Comparison of ENCODE assay signal across 27 cellular contexts in the genomic region with DNA sequence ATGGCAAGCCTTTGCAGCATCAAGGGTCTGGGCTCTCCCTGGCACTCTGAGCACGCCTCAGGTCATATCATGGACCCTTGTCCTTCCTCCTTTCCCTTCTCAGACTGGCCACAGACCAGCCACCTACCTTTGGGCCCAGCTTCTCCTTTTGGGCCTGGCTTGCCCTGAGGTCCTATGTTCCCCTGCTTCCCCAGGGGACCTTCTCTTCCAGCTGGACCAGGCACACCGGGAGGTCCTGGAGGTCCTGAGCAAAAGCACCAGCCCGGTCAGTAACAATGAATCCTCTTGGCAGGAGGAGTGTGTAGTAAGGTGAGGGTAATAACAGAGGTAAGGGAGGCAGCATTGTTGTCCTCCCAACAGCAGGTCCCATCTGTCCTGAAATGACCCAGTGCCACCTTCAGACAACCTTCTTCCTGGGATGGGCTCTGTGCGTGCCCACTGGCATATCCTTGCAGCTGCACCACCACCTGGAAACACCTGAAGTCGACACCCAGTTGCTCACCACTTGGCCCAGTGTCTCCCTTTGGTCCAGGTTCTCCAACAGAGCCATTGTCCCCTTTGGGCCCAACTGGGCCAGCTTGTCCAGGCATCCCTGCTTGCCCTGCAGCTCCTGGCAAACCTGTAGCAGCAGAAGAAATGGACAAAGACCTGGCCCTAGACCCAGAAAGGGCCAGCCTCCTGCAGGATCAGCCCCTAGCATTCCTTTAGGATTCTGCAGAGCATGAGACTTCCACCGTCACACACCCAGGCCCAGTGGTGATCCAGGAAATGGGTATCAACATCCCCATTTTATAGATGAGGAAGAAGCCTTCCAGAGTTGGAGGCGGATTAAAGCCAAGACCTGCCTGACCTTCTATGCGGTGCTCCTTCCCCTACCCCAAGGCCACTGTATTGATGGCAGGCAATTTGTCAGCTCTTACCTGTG. TPM values are rescaled to one million over a fixed set of nuclear protein-coding genes. Genes with fewer than 3 reads are reported as not detected.
DNase-seq lines count a peak whose midpoint lies in the region; ATAC-seq and TF ChIP-seq lines count a peak whose summit lies in the region.
"Had no signal": no experiment of that assay in that cellular context is flagged by ENCODE, and none has a peak within 500 bp of the region (broad histone marks: within the 10 kb centered on the region; RNA-seq: fewer than 3 reads in every experiment).

No MANE protein-coding gene starts in this region.

- TF ChIP-seq CTCF in type B pancreatic cell (conservative IDR thresholded peaks at IDR 0.05): no peak

- DNase-seq in activated CD4-positive, alpha-beta memory T cell treated with anti-CD3 and anti-CD28 coated beads, Interleukin-2, amount 10 ng/mL, durations not matched to agents 7 days and 5 days: peak; percentile 3
- no peak for DNase-seq in activated CD4-positive, alpha-beta memory T cell treated with anti-CD3 and anti-CD28 coated beads for 36 hours
- no peak for DNase-seq in memory B cell (ENCODE audit: low spot score in 2 of 2)
- peak; percentile 40 for DNase-seq in type B pancreatic cell (ENCODE audit: extremely low spot score, unreplicated experiment)
- DNase-seq: 8988T, AML-193, C1 segment of cervical spinal cord, DMS79, GM23248, H9, HFFc6, Karpas-422, MV-4-11, NCI-H1105 treated with DMSO at 0.1 percent for 48 hours, NCI-H2029 treated with DMSO at 0.1 percent for 48 hours, NCI-H2171, NCI-H345, NCI-H524, NCI-H774, SIG-M5, SK-N-SH had no signal

- CTCF ChIA-PET in activated CD4-positive, alpha-beta memory T cell treated with anti-CD3 and anti-CD28 coated beads, Interleukin-2, amount 10 ng/mL, durations not matched to agents 7 days and 5 days (lab: Charles Lee): no interaction called here
- CTCF ChIA-PET in activated CD4-positive, alpha-beta memory T cell treated with anti-CD3 and anti-CD28 coated beads for 36 hours (lab: Charles Lee): interaction anchor here (1.3 kb wide), 1 partner anchor 104 kb away, joined by 4 read pairs; no protein-coding TSS in a partner anchor

- peaks cover 7% of the 10 kb centered on the region for H3K27me3 Mint-ChIP-seq in activated CD4-positive, alpha-beta memory T cell treated with anti-CD3 and anti-CD28 coated beads, Interleukin-2, amount 10 ng/mL, durations not matched to agents 7 days and 5 days
- H3K27me3 Mint-ChIP-seq in activated CD4-positive, alpha-beta memory T cell treated with anti-CD3 and anti-CD28 coated beads for 36 hours: no peaks in the 10 kb centered on the region
- H3K27me3 Mint-ChIP-seq in dendritic cell treated with granulocyte-macrophage colony-stimulating factor and Interleukin-4, amounts not matched to agents 40 ng/mL and 50 ng/mL, for 4 days: peaks cover 43% of the 10 kb centered on the region
- no peaks in the 10 kb centered on the region for H3K27me3 Mint-ChIP-seq in memory B cell
- peaks cover 20% of the 10 kb centered on the region for H3K27me3 Mint-ChIP-seq in type B pancreatic cell

- H3K4me1 Mint-ChIP-seq in activated CD4-positive, alpha-beta memory T cell treated with anti-CD3 and anti-CD28 coated beads, Interleukin-2, amount 10 ng/mL, durations not matched to agents 7 days and 5 days: peaks cover 2% of the 10 kb centered on the region
- H3K4me1 Mint-ChIP-seq in activated CD4-positive, alpha-beta memory T cell treated with anti-CD3 and anti-CD28 coated beads for 36 hours (ENCODE audit: low read depth): peaks cover 3% of the 10 kb centered on the region
- peaks cover 58% of the 10 kb centered on the region for H3K4me1 Mint-ChIP-seq in dendritic cell treated with granulocyte-macrophage colony-stimulating factor and Interleukin-4, amounts not matched to agents 40 ng/mL and 50 ng/mL, for 4 days (ENCODE audit: low read depth)
- H3K4me1 Mint-ChIP-seq in memory B cell: peaks cover 24% of the 10 kb centered on the region
- no peaks in the 10 kb centered on the region for H3K4me1 Mint-ChIP-seq in type B pancreatic cell (ENCODE audit: unreplicated experiment)

- intact Hi-C loops in activated CD4-positive, alpha-beta memory T cell treated with anti-CD3 and anti-CD28 coated beads for 36 hours (cut with micrococcal nuclease): no loop called here
- intact Hi-C loops in dendritic cell treated with granulocyte-macrophage colony-stimulating factor and Interleukin-4, amounts not matched to agents 40 ng/mL and 50 ng/mL, for 4 days (cut with micrococcal nuclease): no loop called here

- no peak for ATAC-seq in memory B cell (ENCODE audit: low read depth)
- no peak for ATAC-seq in HG02623 (IDR thresholded peaks at IDR 0.05; ENCODE audit: unreplicated experiment)
- ATAC-seq in HG02798 (IDR thresholded peaks at IDR 0.05; ENCODE audit: poor library complexity, unreplicated experiment): no peak
- ATAC-seq in HG02642 (IDR thresholded peaks at IDR 0.05; ENCODE audit: poor library complexity, unreplicated experiment): no peak
- ATAC-seq: Panc1 had no signal

- H3K4me3 Mint-ChIP-seq in activated CD4-positive, alpha-beta memory T cell treated with anti-CD3 and anti-CD28 coated beads, Interleukin-2, amount 10 ng/mL, durations not matched to agents 7 days and 5 days: no peak overlapping the region
- no peak overlapping the region for H3K4me3 Mint-ChIP-seq in activated CD4-positive, alpha-beta memory T cell treated with anti-CD3 and anti-CD28 coated beads for 36 hours
- no peak overlapping the region for H3K4me3 Mint-ChIP-seq in dendritic cell treated with granulocyte-macrophage colony-stimulating factor and Interleukin-4, amounts not matched to agents 40 ng/mL and 50 ng/mL, for 4 days
- H3K4me3 Mint-ChIP-seq in memory B cell (no peak overlapping the region), type B pancreatic cell (no peak overlapping the region)
- H3K4me3 Mint-ChIP-seq: H9, HFFc6 had no signal

- POLR2A ChIA-PET in activated CD4-positive, alpha-beta memory T cell treated with anti-CD3 and anti-CD28 coated beads, Interleukin-2, amount 10 ng/mL, durations not matched to agents 7 days and 5 days (lab: Charles Lee): no interaction called here
- POLR2A ChIA-PET in activated CD4-positive, alpha-beta memory T cell treated with anti-CD3 and anti-CD28 coated beads for 36 hours (lab: Charles Lee): no interaction called here

- H3K9me3 Mint-ChIP-seq in activated CD4-positive, alpha-beta memory T cell treated with anti-CD3 and anti-CD28 coated beads, Interleukin-2, amount 10 ng/mL, durations not matched to agents 7 days and 5 days: no peaks in the 10 kb centered on the region
- no peaks in the 10 kb centered on the region for H3K9me3 Mint-ChIP-seq in activated CD4-positive, alpha-beta memory T cell treated with anti-CD3 and anti-CD28 coated beads for 36 hours
- no peaks in the 10 kb centered on the region for H3K9me3 Mint-ChIP-seq in dendritic cell treated with granulocyte-macrophage colony-stimulating factor and Interleukin-4, amounts not matched to agents 40 ng/mL and 50 ng/mL, for 4 days
- H3K9me3 Mint-ChIP-seq in memory B cell (no peaks in the 10 kb centered on the region), type B pancreatic cell (no peaks in the 10 kb centered on the region)
- H3K9me3 Mint-ChIP-seq: H9, HFFc6 had no signal

- H3K36me3 Mint-ChIP-seq in activated CD4-positive, alpha-beta memory T cell treated with anti-CD3 and anti-CD28 coated beads, Interleukin-2, amount 10 ng/mL, durations not matched to agents 7 days and 5 days (ENCODE audit: low read depth): no peaks in the 10 kb centered on the region
- no peaks in the 10 kb centered on the region for H3K36me3 Mint-ChIP-seq in activated CD4-positive, alpha-beta memory T cell treated with anti-CD3 and anti-CD28 coated beads for 36 hours
- H3K36me3 Mint-ChIP-seq in dendritic cell treated with granulocyte-macrophage colony-stimulating factor and Interleukin-4, amounts not matched to agents 40 ng/mL and 50 ng/mL, for 4 days (ENCODE audit: low read depth): no peaks in the 10 kb centered on the region
- H3K36me3 Mint-ChIP-seq in memory B cell (no peaks in the 10 kb centered on the region), type B pancreatic cell (no peaks in the 10 kb centered on the region)

- H3K27ac Mint-ChIP-seq in activated CD4-positive, alpha-beta memory T cell treated with anti-CD3 and anti-CD28 coated beads, Interleukin-2, amount 10 ng/mL, durations not matched to agents 7 days and 5 days: no peak overlapping the region
- H3K27ac Mint-ChIP-seq in activated CD4-positive, alpha-beta memory T cell treated with anti-CD3 and anti-CD28 coated beads for 36 hours: no peak overlapping the region
- H3K27ac Mint-ChIP-seq in dendritic cell treated with granulocyte-macrophage colony-stimulating factor and Interleukin-4, amounts not matched to agents 40 ng/mL and 50 ng/mL, for 4 days: peak overlapping the region; percentile 43
- H3K27ac Mint-ChIP-seq in memory B cell (peak overlapping the region; percentile 71), type B pancreatic cell (no peak overlapping the region)
- H3K27ac Mint-ChIP-seq: HFFc6 had no signal

RNA-seq across cellular contexts. Expression of gene SFTPD, which starts 6.4 kb away (rescaled TPM):
- total RNA-seq in activated CD4-positive, alpha-beta memory T cell treated with anti-CD3 and anti-CD28 coated beads, Interleukin-2, amount 10 ng/mL, durations not matched to agents 7 days and 5 days: not detected
- under 1 TPM in 1 of 2 experiments, not detected in 1; 0.33 TPM for total RNA-seq in activated CD4-positive, alpha-beta memory T cell treated with anti-CD3 and anti-CD28 coated beads for 36 hours
- total RNA-seq in type B pancreatic cell (ENCODE audit: low replicate concordance): 0.24 and 0.38 TPM in 2 replicates
- total RNA-seq: GM23248, HFFc6, M059J had no signal

Comparison
In these comparisons a context has a peak if more than half of its experiments do, and no peak if none do; other contexts are left out.
1. DNase-seq: peak in activated CD4-positive, alpha-beta memory T cell treated with anti-CD3 and anti-CD28 coated beads, Interleukin-2, amount 10 ng/mL, durations not matched to agents 7 days and 5 days (single experiment) and type B pancreatic cell (single experiment); none in activated CD4-positive, alpha-beta memory T cell treated with anti-CD3 and anti-CD28 coated beads for 36 hours (single experiment) and memory B cell (0 of 2).
2. H3K27ac Mint-ChIP-seq: peak in dendritic cell treated with granulocyte-macrophage colony-stimulating factor and Interleukin-4, amounts not matched to agents 40 ng/mL and 50 ng/mL, for 4 days (single experiment) and memory B cell (single experiment); none in activated CD4-positive, alpha-beta memory T cell treated with anti-CD3 and anti-CD28 coated beads, Interleukin-2, amount 10 ng/mL, durations not matched to agents 7 days and 5 days (single experiment), activated CD4-positive, alpha-beta memory T cell treated with anti-CD3 and anti-CD28 coated beads for 36 hours (single experiment) and type B pancreatic cell (single experiment).